Comparison of ENCODE assay signal across 10 cellular contexts in genomic region chr19:19444694-19445155, GRCh38. TPM values are rescaled to one million over a fixed set of nuclear protein-coding genes. Genes with fewer than 3 reads are reported as not detected.
A peak's percentile ranks its signal among the peaks of the same experiment; 100 is the strongest.
DNase-seq lines count a peak whose midpoint lies in the region; ATAC-seq and TF ChIP-seq lines count a peak whose summit lies in the region.
"Had no signal": no experiment of that assay in that cellular context is flagged by ENCODE, and none has a peak within 500 bp of the region (broad histone marks: within the 10 kb centered on the region; RNA-seq: fewer than 3 reads in every experiment).

No MANE protein-coding gene starts in this region.

- no peaks in the 10 kb centered on the region for H3F3A ChIP-seq in MM.1S (ENCODE audit: insufficient read depth, low read length)

- peaks cover 2% of the 10 kb centered on the region for H3K4me1 ChIP-seq in RWPE2 (ENCODE audit: insufficient read depth, poor library complexity, severe bottlenecking)
- H3K4me1 ChIP-seq in fibroblast of lung (ENCODE audit: control insufficient read depth, extremely low read depth, insufficient read depth, low read length): peaks cover 6% of the 10 kb centered on the region
- H3K4me1 ChIP-seq in MM.1S (ENCODE audit: low read length): no peaks in the 10 kb centered on the region

- no peak for TF ChIP-seq CTCF in RWPE2 (IDR thresholded peaks at IDR 0.05; ENCODE audit: poor library complexity, severe bottlenecking)
- TF ChIP-seq CTCF in fibroblast of lung (conservative IDR thresholded peaks at IDR 0.05 in 1 of 2, IDR thresholded peaks at IDR 0.05 in 1 of 2; ENCODE audit: low read depth in 1 of 2, low read length in 2 of 2): no peak
- no peak for TF ChIP-seq CTCF in MM.1S (IDR thresholded peaks at IDR 0.05; ENCODE audit: low read length)
- no peak for TF ChIP-seq CTCF in type B pancreatic cell (conservative IDR thresholded peaks at IDR 0.05)

- peak overlapping the region; percentile 17 for H3K4me2 ChIP-seq in fibroblast of lung (ENCODE audit: extremely low read depth, insufficient read depth, low read length)
- H3K4me2 ChIP-seq in MM.1S (ENCODE audit: low read depth, low read length): no peak overlapping the region

- peaks cover 30% of the 10 kb centered on the region for H3K36me3 Mint-ChIP-seq in stimulated activated memory B cell treated with anti-CD40 and anti-IgM and Interleukin-4, amounts not matched to agents 10 μg/mL and 1 μg/mL and 100 μg/mL, for 72 hours
- peaks cover 3% of the 10 kb centered on the region for H3K36me3 Mint-ChIP-seq in type B pancreatic cell

- H3K27me3 Mint-ChIP-seq in stimulated activated memory B cell treated with anti-CD40 and anti-IgM and Interleukin-4, amounts not matched to agents 10 μg/mL and 1 μg/mL and 100 μg/mL, for 72 hours: no peaks in the 10 kb centered on the region
- H3K27me3 Mint-ChIP-seq in type B pancreatic cell: no peaks in the 10 kb centered on the region

- H3K27ac ChIP-seq in RWPE2 (ENCODE audit: poor library complexity, severe bottlenecking): peak overlapping the region; percentile 9
- peak overlapping the region; percentile 22 for H3K27ac ChIP-seq in fibroblast of lung (ENCODE audit: insufficient read depth, low read length)
- no peak overlapping the region for H3K27ac ChIP-seq in MM.1S (ENCODE audit: low read length)
- H3K27ac ChIP-seq: 22Rv1 had no signal

- H3K9me3 ChIP-seq in RWPE2 (ENCODE audit: severe bottlenecking) (no peaks in the 10 kb centered on the region), fibroblast of lung (ENCODE audit: control insufficient read depth, insufficient read depth, low read depth, low read length) (no peaks in the 10 kb centered on the region), MM.1S (replicated peaks; ENCODE audit: insufficient read depth, low read length) (no peaks in the 10 kb centered on the region)

- no peak overlapping the region for H2AFZ ChIP-seq in fibroblast of lung (ENCODE audit: low read length)
- H2AFZ ChIP-seq in MM.1S (ENCODE audit: low read length): no peak overlapping the region

- no peaks in the 10 kb centered on the region for H3K9me2 ChIP-seq in MM.1S (replicated peaks; ENCODE audit: insufficient read depth, low read length)

- ATAC-seq in RWPE2 (ENCODE audit: low read depth): peak; percentile 58
- peak; percentile 76 for ATAC-seq in stimulated activated memory B cell treated with anti-CD40 and anti-IgM and Interleukin-4, amounts not matched to agents 10 μg/mL and 1 μg/mL and 100 μg/mL, for 72 hours
- ATAC-seq in HG02840 (IDR thresholded peaks at IDR 0.05; ENCODE audit: low FRiP score, unreplicated experiment): no peak

- H3K4me3 ChIP-seq in RWPE2 (ENCODE audit: severe bottlenecking) (no peak overlapping the region), fibroblast of lung (replicated peaks in 1 of 4; ENCODE audit: control extremely low read depth in 1 of 4, insufficient read depth in 1 of 4, low read depth in 3 of 4, low read length in 4 of 4) (no peak overlapping the region), MM.1S (ENCODE audit: low read length) (no peak overlapping the region)

- H4K20me1 ChIP-seq in fibroblast of lung (ENCODE audit: control insufficient read depth, extremely low read depth, insufficient read depth, low read length): no peaks in the 10 kb centered on the region
- H4K20me1 ChIP-seq in MM.1S (ENCODE audit: insufficient read depth, low read length): peaks cover 37% of the 10 kb centered on the region

- peak overlapping the region; percentile 41 for H3K4me3 Mint-ChIP-seq in stimulated activated memory B cell treated with anti-CD40 and anti-IgM and Interleukin-4, amounts not matched to agents 10 μg/mL and 1 μg/mL and 100 μg/mL, for 72 hours
- H3K4me3 Mint-ChIP-seq in type B pancreatic cell: no peak overlapping the region

- H3K9ac ChIP-seq in fibroblast of lung (ENCODE audit: insufficient read depth, low read length): no peak overlapping the region
- H3K9ac ChIP-seq in MM.1S (ENCODE audit: low read length): no peak overlapping the region

- peaks cover 76% of the 10 kb centered on the region for H3K4me1 Mint-ChIP-seq in stimulated activated memory B cell treated with anti-CD40 and anti-IgM and Interleukin-4, amounts not matched to agents 10 μg/mL and 1 μg/mL and 100 μg/mL, for 72 hours
- H3K4me1 Mint-ChIP-seq in type B pancreatic cell (ENCODE audit: unreplicated experiment): peaks cover 14% of the 10 kb centered on the region

- DNase-seq in SIG-M5 treated with dmso at 0.1 percent for 504 hours (lab: John Stamatoyannopoulos, UW; ENCODE audit: unreplicated experiment) (peak; percentile 15), SIG-M5 (lab: John Stamatoyannopoulos, UW) (no peak), RWPE2 (ENCODE audit: low spot score) (no peak), fibroblast of lung (ENCODE audit: low read depth in 2 of 2) (peak in 1 of 2 donors; percentile 40), MM.1S (no peak), type B pancreatic cell (ENCODE audit: extremely low spot score, unreplicated experiment) (no peak)
- DNase-seq: stimulated activated CD4-positive, alpha-beta T cell treated with anti-CD3 and anti-CD28 coated beads, Interleukin-12 subunit alpha, Interleukin-12 subunit beta, amount 100 ng/mL, for 4 hours had no signal

- no peaks in the 10 kb centered on the region for H3K27me3 ChIP-seq in RWPE2 (ENCODE audit: insufficient read depth, poor library complexity, severe bottlenecking)
- no peaks in the 10 kb centered on the region for H3K27me3 ChIP-seq in fibroblast of lung (ENCODE audit: control insufficient read depth, insufficient read depth, low read length)
- H3K27me3 ChIP-seq in MM.1S (replicated peaks; ENCODE audit: insufficient read depth, low read length): no peaks in the 10 kb centered on the region

- peaks cover 87% of the 10 kb centered on the region for H3K79me2 ChIP-seq in fibroblast of lung (ENCODE audit: control insufficient read depth, insufficient read depth, low read length)
- peaks cover 93% of the 10 kb centered on the region for H3K79me2 ChIP-seq in MM.1S (ENCODE audit: low read length)

- H3K36me3 ChIP-seq in RWPE2 (ENCODE audit: low read depth) (peaks cover 12% of the 10 kb centered on the region), fibroblast of lung (ENCODE audit: control insufficient read depth, insufficient read depth, low read length) (no peaks in the 10 kb centered on the region), MM.1S (replicated peaks; ENCODE audit: insufficient read depth, low read length) (no peaks in the 10 kb centered on the region)

- no peaks in the 10 kb centered on the region for H3K9me3 Mint-ChIP-seq in stimulated activated memory B cell treated with anti-CD40 and anti-IgM and Interleukin-4, amounts not matched to agents 10 μg/mL and 1 μg/mL and 100 μg/mL, for 72 hours
- no peaks in the 10 kb centered on the region for H3K9me3 Mint-ChIP-seq in type B pancreatic cell

- H3K27ac Mint-ChIP-seq in stimulated activated memory B cell treated with anti-CD40 and anti-IgM and Interleukin-4, amounts not matched to agents 10 μg/mL and 1 μg/mL and 100 μg/mL, for 72 hours: peak overlapping the region; percentile 93
- no peak overlapping the region for H3K27ac Mint-ChIP-seq in type B pancreatic cell

RNA-seq across cellular contexts. Expression of gene GATAD2A, which starts 39.2 kb away (rescaled TPM):
- total RNA-seq in fibroblast of lung (28.8 and 31.7 TPM in 2 replicates), type B pancreatic cell (ENCODE audit: low replicate concordance) (102 and 113 TPM in 2 replicates)
- 63.5 and 77.2 TPM in 2 replicates for polyA plus RNA-seq in fibroblast of lung
- polyA plus RNA-seq in fibroblast of lung (2012): 53.2 and 57.9 TPM in 2 replicates
- polyA minus RNA-seq in fibroblast of lung (ENCODE audit: low replicate concordance): 21.8 and 31.1 TPM in 2 replicates
